ENCODE assay signal across 27 cellular contexts in the genomic region with DNA sequence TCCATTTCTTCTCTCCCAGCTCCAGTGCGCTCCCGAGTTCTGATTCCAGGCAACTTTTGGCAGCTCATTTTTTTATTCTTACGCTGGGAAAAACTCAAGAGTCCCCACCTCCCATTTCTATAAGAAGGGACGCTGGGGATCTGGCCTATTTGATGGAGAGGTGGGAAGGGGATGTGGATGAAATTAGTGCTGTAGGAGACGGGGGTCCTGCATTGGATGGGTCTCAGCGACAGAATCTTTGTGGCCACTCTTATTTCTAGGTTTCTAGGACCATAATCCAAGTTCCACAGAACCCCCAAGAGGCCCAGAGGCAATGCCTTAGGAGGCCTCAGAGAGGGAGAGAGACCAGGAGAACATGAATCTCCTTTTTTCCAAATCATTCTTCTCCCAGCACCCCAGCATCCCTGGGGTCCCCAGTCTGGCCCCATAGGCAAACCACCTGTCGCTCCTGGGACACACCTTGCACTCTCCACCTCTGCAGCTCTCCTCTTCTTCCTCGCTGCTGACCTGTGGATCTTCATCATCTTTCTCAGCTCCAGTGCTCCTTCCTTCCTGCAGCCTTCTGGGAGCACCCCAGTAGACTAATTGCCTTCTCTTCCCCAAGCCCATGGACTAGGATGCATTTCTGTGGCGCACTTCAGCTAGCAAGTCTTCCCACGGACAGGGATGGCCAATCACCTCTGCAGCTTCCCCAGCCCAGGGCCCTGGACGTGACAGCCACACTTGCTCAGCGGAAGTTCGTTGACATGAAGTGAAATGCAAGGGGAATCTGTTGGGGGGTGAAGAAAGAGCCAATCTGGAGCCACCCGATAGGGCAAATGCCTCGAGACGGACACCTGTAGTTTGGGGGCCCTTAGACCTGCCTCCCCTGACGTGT.
DNase-seq lines count a peak whose midpoint lies in the region; ATAC-seq and TF ChIP-seq lines count a peak whose summit lies in the region.
"Had no signal": no experiment of that assay in that cellular context is flagged by ENCODE, and none has a peak within 500 bp of the region (broad histone marks: within the 10 kb centered on the region; RNA-seq: fewer than 3 reads in every experiment).

No MANE protein-coding gene starts in this region.

- H2BK12ac ChIP-seq in neuronal stem cell (ENCODE audit: low read length) = no peak overlapping the region

- no peak for ATAC-seq in activated T-helper 17 cell treated with anti-CD3 and anti-CD28 coated beads, Interleukin-2, amount 50 U/mL, for 72 hours (replicated peaks)
- ATAC-seq: lower lobe of right lung; psoas muscle; stimulated activated naive CD8-positive, alpha-beta T cell treated with anti-CD3 and anti-CD28 coated beads, Interleukin-15, Interleukin-2, amounts not matched to agents 100 U/mL and 50 U/mL, for 24 hours had no signal

- no peak overlapping the region for H3K18ac ChIP-seq in neuronal stem cell (ENCODE audit: low read length)

- no peaks in the 10 kb centered on the region for H3K4me1 Mint-ChIP-seq in progenitor cell of endocrine pancreas (ENCODE audit: low read depth)
- H3K4me1 Mint-ChIP-seq in activated T-helper 17 cell treated with anti-CD3 and anti-CD28 coated beads, Interleukin-2, amount 50 U/mL, for 72 hours = no peaks in the 10 kb centered on the region

- TF ChIP-seq CTCF in right atrium auricular region (IDR thresholded peaks at IDR 0.05) (no peak), progenitor cell of endocrine pancreas (IDR thresholded peaks at IDR 0.05; ENCODE audit: unreplicated experiment) (no peak)

- peaks cover 3% of the 10 kb centered on the region for H3K9me3 Mint-ChIP-seq in progenitor cell of endocrine pancreas (ENCODE audit: low read depth)
- H3K9me3 Mint-ChIP-seq in activated T-helper 17 cell treated with anti-CD3 and anti-CD28 coated beads, Interleukin-2, amount 50 U/mL, for 72 hours = no peaks in the 10 kb centered on the region

- H3K27ac Mint-ChIP-seq in progenitor cell of endocrine pancreas = no peak overlapping the region
- no peak overlapping the region for H3K27ac Mint-ChIP-seq in activated T-helper 17 cell treated with anti-CD3 and anti-CD28 coated beads, Interleukin-2, amount 50 U/mL, for 72 hours

- no peak overlapping the region for H3K4me3 Mint-ChIP-seq in progenitor cell of endocrine pancreas (ENCODE audit: low read depth)
- no peak overlapping the region for H3K4me3 Mint-ChIP-seq in activated T-helper 17 cell treated with anti-CD3 and anti-CD28 coated beads, Interleukin-2, amount 50 U/mL, for 72 hours

- H3K36me3 ChIP-seq in right atrium auricular region (no peaks in the 10 kb centered on the region), neuronal stem cell (replicated peaks in 1 of 2; ENCODE audit: control insufficient read depth in 2 of 2, insufficient read depth in 2 of 2, low read length in 2 of 2) (no peaks in the 10 kb centered on the region)
- H3K36me3 ChIP-seq: brain microvascular endothelial cell, lower lobe of right lung, MG63, SJSA1, thoracic aorta had no signal

- intact Hi-C loops in cardiac septum (cut with DNase I) = loop anchor here (5.0 kb wide), 1 partner anchor 52 kb away; no protein-coding TSS in a partner anchor

- no peak overlapping the region for H3K4me3 ChIP-seq in right atrium auricular region
- no peak overlapping the region for H3K4me3 ChIP-seq in neuronal stem cell (ENCODE audit: low read length in 2 of 2)
- H3K4me3 ChIP-seq: lower lobe of right lung, MG63, psoas muscle, SJSA1, thoracic aorta had no signal

- no peak overlapping the region for H3K23ac ChIP-seq in neuronal stem cell (ENCODE audit: low read depth, low read length, poor library complexity)

- no peak overlapping the region for H3K9ac ChIP-seq in neuronal stem cell (ENCODE audit: low read depth, low read length, poor library complexity)

- no peak overlapping the region for H4K91ac ChIP-seq in neuronal stem cell (ENCODE audit: low read depth, low read length, poor library complexity)

- H3K27ac ChIP-seq in right atrium auricular region (no peak overlapping the region), neuronal stem cell (replicated peaks; ENCODE audit: low read length) (no peak overlapping the region)
- H3K27ac ChIP-seq: brain microvascular endothelial cell, lower lobe of right lung, psoas muscle, SJSA1, thoracic aorta had no signal

- WGBS in neuronal stem cell (ENCODE audit: extremely low coverage in 2 of 2, insufficient read length in 2 of 2, insufficient replicate concordance in 1 of 2), 2 donors = no CpG with 5 or more reads among the region's 17 CpGs

- H3K9me3 ChIP-seq in right atrium auricular region = no peaks in the 10 kb centered on the region
- peaks cover 0 to 8% of the 10 kb centered on the region in 2 donors for H3K9me3 ChIP-seq in neuronal stem cell (replicated peaks in 1 of 2; ENCODE audit: control insufficient read depth in 2 of 2, insufficient read depth in 1 of 2, low read depth in 1 of 2, low read length in 2 of 2)
- H3K9me3 ChIP-seq: lower lobe of right lung, MG63, psoas muscle, SJSA1, thoracic aorta had no signal

- H3K27me3 Mint-ChIP-seq in progenitor cell of endocrine pancreas = peaks cover 14% of the 10 kb centered on the region
- H3K27me3 Mint-ChIP-seq in activated T-helper 17 cell treated with anti-CD3 and anti-CD28 coated beads, Interleukin-2, amount 50 U/mL, for 72 hours = peaks cover 14% of the 10 kb centered on the region

- peak; percentile 44 for DNase-seq in right atrium auricular region (ENCODE audit: low spot score)
- no peak for DNase-seq in cardiac septum (ENCODE audit: low spot score)
- DNase-seq in ecto neural progenitor cell (ENCODE audit: low spot score) = peak; percentile 34
- peak; percentile 6 for DNase-seq in progenitor cell of endocrine pancreas (ENCODE audit: low spot score, unreplicated experiment)
- DNase-seq in neuronal stem cell (ENCODE audit: low spot score) = no peak
- DNase-seq in SKM-1 (lab: John Stamatoyannopoulos, UW; ENCODE audit: unreplicated experiment) = no peak
- DNase-seq: ACHN; activated CD4-positive, CD25-positive, alpha-beta regulatory T cell; activated naive CD4-positive, alpha-beta T cell treated with anti-CD3 and anti-CD28 coated beads, Interleukin-2, amount 50 U/mL, for 16 hours; amniotic stem cell; brain microvascular endothelial cell; effector CD8-positive, alpha-beta T cell; HCEC 1CT; KBM-7; kidney glomerular epithelial cell; lower lobe of right lung; MG63; NCI-H2029 treated with DMSO at 0.1 percent for 48 hours; NCI-H2227 treated with DMSO at 0.1 percent for 48 hours; NCI-H69; psoas muscle; RPMI8226; stimulated activated naive CD8-positive, alpha-beta T cell treated with anti-CD3 and anti-CD28 coated beads, Interleukin-15, Interleukin-2, amounts not matched to agents 100 U/mL and 50 U/mL, for 24 hours; T-helper 1 cell had no signal

- no peak overlapping the region for H4K8ac ChIP-seq in neuronal stem cell (ENCODE audit: low read depth, low read length)

- H3K4me1 ChIP-seq in right atrium auricular region = no peaks in the 10 kb centered on the region
- H3K4me1 ChIP-seq in neuronal stem cell (ENCODE audit: control insufficient read depth in 2 of 2, insufficient read depth in 1 of 2, low read depth in 1 of 2, low read length in 2 of 2) = no peaks in the 10 kb centered on the region
- H3K4me1 ChIP-seq: lower lobe of right lung, psoas muscle had no signal

- no peak overlapping the region for H2BK5ac ChIP-seq in neuronal stem cell (ENCODE audit: low read length)

- H3K14ac ChIP-seq in neuronal stem cell (ENCODE audit: low read length) = no peak overlapping the region

- no peak overlapping the region for H2AK5ac ChIP-seq in neuronal stem cell (ENCODE audit: low read depth, low read length)

- no peak overlapping the region for H3K4ac ChIP-seq in neuronal stem cell (ENCODE audit: low read length)

- H3K36me3 Mint-ChIP-seq in progenitor cell of endocrine pancreas (ENCODE audit: insufficient read depth) = no peaks in the 10 kb centered on the region
- H3K36me3 Mint-ChIP-seq in activated T-helper 17 cell treated with anti-CD3 and anti-CD28 coated beads, Interleukin-2, amount 50 U/mL, for 72 hours (ENCODE audit: low read depth) = no peaks in the 10 kb centered on the region

- H2BK15ac ChIP-seq in neuronal stem cell (ENCODE audit: low read length) = no peak overlapping the region

- no peak overlapping the region for H2BK120ac ChIP-seq in neuronal stem cell (ENCODE audit: low read depth, low read length)

- no peak overlapping the region for H2AFZ ChIP-seq in neuronal stem cell (ENCODE audit: low read length)

- H3K27me3 ChIP-seq in right atrium auricular region (no peaks in the 10 kb centered on the region), neuronal stem cell (ENCODE audit: control insufficient read depth in 3 of 3, insufficient read depth in 3 of 3, low read depth in 1 of 3, low read length in 3 of 3) (no peaks in the 10 kb centered on the region)
- H3K27me3 ChIP-seq: brain microvascular endothelial cell, MG63, SJSA1 had no signal

- no peak overlapping the region for H3K4me2 ChIP-seq in neuronal stem cell (ENCODE audit: insufficient read depth, low read length, poor library complexity, severe bottlenecking)

- H3K79me1 ChIP-seq in neuronal stem cell (ENCODE audit: low read depth, low read length) = no peaks in the 10 kb centered on the region

Comparison
In these comparisons a context has a peak if more than half of its experiments do, and no peak if none do; other contexts are left out.
1. DNase-seq: peak in right atrium auricular region (single experiment), ecto neural progenitor cell (single experiment) and progenitor cell of endocrine pancreas (single experiment); none in cardiac septum (single experiment), neuronal stem cell (single experiment) and SKM-1 (single experiment).